Comparison of ENCODE assay signal across 16 cellular contexts in the genomic region with DNA sequence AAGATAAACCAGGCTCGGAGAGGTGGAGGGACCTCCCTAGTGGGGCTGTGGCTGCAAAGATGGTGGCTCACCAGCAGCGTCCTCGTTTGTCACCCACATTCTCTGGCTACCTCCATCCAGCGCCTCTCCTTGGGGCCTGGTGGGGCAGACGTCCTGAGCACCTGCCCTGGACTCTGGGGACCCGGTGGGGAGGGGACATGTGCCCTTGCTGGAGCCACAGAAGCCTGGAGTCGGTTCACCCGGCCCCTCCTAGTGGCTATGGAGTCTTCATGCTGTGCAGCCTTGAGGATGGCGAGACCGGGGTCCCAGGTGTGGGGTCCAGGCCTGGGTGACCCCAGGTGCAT. TPM values are rescaled to one million over a fixed set of nuclear protein-coding genes. Genes with fewer than 3 reads are reported as not detected.
DNase-seq lines count a peak whose midpoint lies in the region; ATAC-seq and TF ChIP-seq lines count a peak whose summit lies in the region.
"Had no signal": no experiment of that assay in that cellular context is flagged by ENCODE, and none has a peak within 500 bp of the region (broad histone marks: within the 10 kb centered on the region; RNA-seq: fewer than 3 reads in every experiment).

No MANE protein-coding gene starts in this region.

- H3K9me3 ChIP-seq in NT2/D1 (ENCODE audit: insufficient read depth, low read length) (no peaks in the 10 kb centered on the region), trophoblast cell (ENCODE audit: insufficient read depth, low read depth, low read length) (no peaks in the 10 kb centered on the region)
- H3K9me3 ChIP-seq: SJCRH30 had no signal

- no peak overlapping the region for H4K91ac ChIP-seq in trophoblast cell (ENCODE audit: low read depth, low read length)

- H2AFZ ChIP-seq in GM23338 (no peak overlapping the region), trophoblast cell (ENCODE audit: insufficient read depth, low read length, poor library complexity) (no peak overlapping the region)

- 0 out of 2 replicates have a peak, but pooled peaks cover 4% of the 10 kb centered on the region for H3F3A ChIP-seq in GM23338 (replicated peaks; ENCODE audit: low read depth)

- no peaks in the 10 kb centered on the region for H3K9me2 ChIP-seq in GM23338 (ENCODE audit: insufficient read depth)

- peak overlapping the region; percentile 94 for H3K27ac ChIP-seq in GM23338 (ENCODE audit: low read depth)
- H3K27ac ChIP-seq in trophoblast cell (ENCODE audit: low read depth, low read length): no peak overlapping the region
- H3K27ac ChIP-seq: SJCRH30 had no signal

- H3K4me3 Mint-ChIP-seq in GM23338: no peak overlapping the region
- H3K4me3 Mint-ChIP-seq in dendritic cell treated with granulocyte-macrophage colony-stimulating factor and Interleukin-4, amounts not matched to agents 40 ng/mL and 50 ng/mL, for 4 days: no peak overlapping the region

- H3K27me3 ChIP-seq in GM23338 (ENCODE audit: insufficient read depth): no peaks in the 10 kb centered on the region
- no peaks in the 10 kb centered on the region for H3K27me3 ChIP-seq in NT2/D1 (ENCODE audit: insufficient read depth, insufficient read length)
- H3K27me3 ChIP-seq in trophoblast cell (ENCODE audit: insufficient read depth, low read length): no peaks in the 10 kb centered on the region
- H3K27me3 ChIP-seq: SJCRH30 had no signal

- H2BK12ac ChIP-seq in trophoblast cell (ENCODE audit: low read length): no peak overlapping the region

- H2BK120ac ChIP-seq in trophoblast cell (ENCODE audit: insufficient read depth, low read length, poor library complexity): no peak overlapping the region

- intact Hi-C loops in dendritic cell treated with granulocyte-macrophage colony-stimulating factor and Interleukin-4, amounts not matched to agents 40 ng/mL and 50 ng/mL, for 4 days (cut with micrococcal nuclease): loop anchor here (5.0 kb wide), 1 partner anchor 39 kb away; no protein-coding TSS in a partner anchor

- H3K4me2 ChIP-seq in GM23338 (peak overlapping the region; percentile 72), trophoblast cell (ENCODE audit: low read length) (no peak overlapping the region)

- H3K4me1 ChIP-seq in GM23338 (ENCODE audit: insufficient read depth) (peaks cover 35% of the 10 kb centered on the region), NT2/D1 (ENCODE audit: insufficient read depth, insufficient read length) (peaks cover 38% of the 10 kb centered on the region), trophoblast cell (ENCODE audit: control insufficient read depth in 1 of 2, insufficient read depth in 2 of 2, low read length in 2 of 2) (peaks cover 32 to 33% of the 10 kb centered on the region in 2 experiments)

- no CpG with 5 or more reads among the region's 10 CpGs for WGBS in trophoblast cell (ENCODE audit: extremely low coverage, insufficient coverage, insufficient read length)

- peaks cover 9% of the 10 kb centered on the region for H3K79me1 ChIP-seq in trophoblast cell (ENCODE audit: low read length)

- peaks cover 28% of the 10 kb centered on the region for H3K4me1 Mint-ChIP-seq in GM23338
- H3K4me1 Mint-ChIP-seq in dendritic cell treated with granulocyte-macrophage colony-stimulating factor and Interleukin-4, amounts not matched to agents 40 ng/mL and 50 ng/mL, for 4 days (ENCODE audit: low read depth): peaks cover 81% of the 10 kb centered on the region

- H3K27me3 Mint-ChIP-seq in GM23338 (ENCODE audit: insufficient read depth, low read depth, poor library complexity): peaks cover 23% of the 10 kb centered on the region
- H3K27me3 Mint-ChIP-seq in dendritic cell treated with granulocyte-macrophage colony-stimulating factor and Interleukin-4, amounts not matched to agents 40 ng/mL and 50 ng/mL, for 4 days: no peaks in the 10 kb centered on the region
- H3K27me3 Mint-ChIP-seq: B cell had no signal

- H3K79me2 ChIP-seq in GM23338 (replicated peaks; ENCODE audit: insufficient read depth) (peaks cover 28% of the 10 kb centered on the region), trophoblast cell (ENCODE audit: control insufficient read depth, insufficient read depth, low read length, poor library complexity) (peaks cover 6% of the 10 kb centered on the region)

- no peak overlapping the region for H3K4ac ChIP-seq in trophoblast cell (ENCODE audit: low read depth, low read length)

- H3K18ac ChIP-seq in trophoblast cell (ENCODE audit: low read length): peak overlapping the region; percentile 53

- H3K9ac ChIP-seq in NT2/D1 (ENCODE audit: insufficient read length, low read depth): peak overlapping the region; percentile 21
- no peak overlapping the region for H3K9ac ChIP-seq in trophoblast cell (ENCODE audit: low read length)

- in situ Hi-C loops in G401 (cut with HindIII; ENCODE audit: low sequenced_read_pairs): no loop called here

- H3K4me3 ChIP-seq in GM23338 (peak overlapping the region; percentile 43; the same call in 1 of the 2 replicates), NT2/D1 (ENCODE audit: insufficient read length, low read depth) (no peak overlapping the region), trophoblast cell (ENCODE audit: low read depth, low read length) (no peak overlapping the region)
- H3K4me3 ChIP-seq: SJCRH30 had no signal

- no peak overlapping the region for H2AK5ac ChIP-seq in trophoblast cell (ENCODE audit: low read length)

- DNase-seq in GM23338 (ENCODE audit: low spot score) (no peak), NT2/D1 (ENCODE audit: low read depth, low spot score) (no peak), trophoblast cell (no peak), G401 (ENCODE audit: low spot score) (no peak), DMS114 treated with DMSO at 0.1 percent for 48 hours (lab: John Stamatoyannopoulos, UW; ENCODE audit: unreplicated experiment) (no peak), NCI-H748 treated with DMSO at 0.1 percent for 48 hours (lab: John Stamatoyannopoulos, UW) (no peak)
- DNase-seq: CD8-positive, alpha-beta T cell; DMS79; NCI-H1105; NCI-H187 treated with DMSO at 0.1 percent for 48 hours; NCI-H526 treated with DMSO at 0.1 percent for 48 hours; SJCRH30 had no signal

- H3K36me3 ChIP-seq in GM23338 (ENCODE audit: insufficient read depth) (no peaks in the 10 kb centered on the region; the same call in 1 of the 2 replicates), NT2/D1 (ENCODE audit: insufficient read depth, insufficient read length, low read length) (peaks cover 65% of the 10 kb centered on the region), trophoblast cell (ENCODE audit: control insufficient read depth in 1 of 2, insufficient read depth in 2 of 2, low read length in 2 of 2) (peaks cover 47 to 53% of the 10 kb centered on the region in 2 experiments)

- no peak overlapping the region for H2BK5ac ChIP-seq in trophoblast cell (ENCODE audit: low read depth, low read length, poor library complexity)

- no peak overlapping the region for H4K12ac ChIP-seq in trophoblast cell (ENCODE audit: low read depth, low read length)

- no peak overlapping the region for H3K14ac ChIP-seq in trophoblast cell (ENCODE audit: low read length)

- H3K23ac ChIP-seq in trophoblast cell (ENCODE audit: low read length): no peak overlapping the region

- H4K8ac ChIP-seq in trophoblast cell (ENCODE audit: low read depth, low read length): peak overlapping the region; percentile 22

- TF ChIP-seq CTCF in GM23338 (conservative IDR thresholded peaks at IDR 0.05; ENCODE audit: low read depth in 2 of 2): no peak

- no peaks in the 10 kb centered on the region for H3K9me3 Mint-ChIP-seq in GM23338
- H3K9me3 Mint-ChIP-seq in dendritic cell treated with granulocyte-macrophage colony-stimulating factor and Interleukin-4, amounts not matched to agents 40 ng/mL and 50 ng/mL, for 4 days: no peaks in the 10 kb centered on the region
- H3K9me3 Mint-ChIP-seq: CD8-positive, alpha-beta T cell; IgD-negative memory B cell had no signal

- peaks cover 14% of the 10 kb centered on the region; the same call in 2 of the 3 replicates for H3K36me3 Mint-ChIP-seq in GM23338 (ENCODE audit: low read depth)
- peaks cover 94% of the 10 kb centered on the region for H3K36me3 Mint-ChIP-seq in dendritic cell treated with granulocyte-macrophage colony-stimulating factor and Interleukin-4, amounts not matched to agents 40 ng/mL and 50 ng/mL, for 4 days (ENCODE audit: low read depth)
- H3K36me3 Mint-ChIP-seq: CD8-positive, alpha-beta T cell had no signal

- H4K20me1 ChIP-seq in GM23338 (replicated peaks; ENCODE audit: insufficient read depth): no peaks in the 10 kb centered on the region; the same call in 1 of the 2 replicates

- ATAC-seq in GM23338: peak; percentile 2
- ATAC-seq: CD8-positive, alpha-beta T cell had no signal

- H3K27ac Mint-ChIP-seq in GM23338: peak overlapping the region; percentile 95
- H3K27ac Mint-ChIP-seq in dendritic cell treated with granulocyte-macrophage colony-stimulating factor and Interleukin-4, amounts not matched to agents 40 ng/mL and 50 ng/mL, for 4 days: peak overlapping the region; percentile 91

RNA-seq across cellular contexts. Expression of gene TTYH3, which starts 14.5 kb away (rescaled TPM):
- 113 and 126 TPM in 2 replicates for total RNA-seq in GM23338 (2014; rRNA removed; shearing (Covaris generic))
- 59.6 and 62.3 TPM in 2 replicates for polyA plus RNA-seq in GM23338 (2016; fragmentation: Nextera tagmentation; extraction: Ambion mirVana)
- 117 and 118 TPM in 2 replicates for polyA plus RNA-seq in trophoblast cell (2013)
- total RNA-seq in G401 (2014; rRNA removed; shearing (Covaris generic)): 17.7 and 18.7 TPM in 2 replicates

RNA-seq across cellular contexts. Expression of gene AMZ1, which starts 41.7 kb away (rescaled TPM):
- 0.73 and 1.6 TPM in 2 replicates for total RNA-seq in GM23338 (2014; rRNA removed; shearing (Covaris generic))
- 2.0 and 4.5 TPM in 2 replicates for polyA plus RNA-seq in GM23338 (2016; fragmentation: Nextera tagmentation; extraction: Ambion mirVana)
- 0.41 and 0.64 TPM in 2 replicates for polyA plus RNA-seq in trophoblast cell (2013)
- not detected in 2 replicates for total RNA-seq in G401 (2014; rRNA removed; shearing (Covaris generic))
- total RNA-seq: LHCN-M2 had no signal
